ENCODE assay signal across 1 cellular context in genomic region chr6:7431594-7432390, GRCh38.
A peak's percentile ranks its signal among the peaks of the same experiment; 100 is the strongest.
TF ChIP-seq lines count a peak whose summit lies in the region.

No MANE protein-coding gene starts in this region.

TF ChIP-seq in WTC11, 78 proteins besides CTCF, POLR2A, EP300 and RAD21 (continued from another document):
- TF ChIP-seq E2F4 (CRISPR knock-in tag; IDR thresholded peaks at IDR 0.05; ENCODE audit: borderline replicate concordance, low read depth) (no peak), ATF2 (CRISPR knock-in tag; IDR thresholded peaks at IDR 0.05; ENCODE audit: borderline replicate concordance, low read depth) (no peak), FOXJ3 (CRISPR knock-in tag; IDR thresholded peaks at IDR 0.05; ENCODE audit: borderline replicate concordance) (no peak), PRDM15 (CRISPR knock-in tag; IDR thresholded peaks at IDR 0.05) (peak; percentile 87), SP1 (CRISPR knock-in tag; conservative IDR thresholded peaks at IDR 0.05) (0 out of 2 replicates have a peak, but pooled peaks have one; percentile 29), ZNF416 (CRISPR knock-in tag; IDR thresholded peaks at IDR 0.05) (no peak), E2F1 (CRISPR knock-in tag; IDR thresholded peaks at IDR 0.05) (no peak), SMAD3 (CRISPR knock-in tag; IDR thresholded peaks at IDR 0.05; ENCODE audit: borderline replicate concordance) (no peak), ZNF138 (CRISPR knock-in tag; conservative IDR thresholded peaks at IDR 0.05) (no peak)
